In genomic region chr5:68464424-68464823, GRCh38 we compare ENCODE assay signal across 8 cellular contexts.
DNase-seq lines count a peak whose midpoint lies in the region; ATAC-seq and TF ChIP-seq lines count a peak whose summit lies in the region.

No MANE protein-coding gene starts in this region.

- 100% methylated on average over 1 of the region's 4 CpGs; no CpG with 5 or more reads in 1 of the 2 experiments for WGBS in IMR-90 (ENCODE audit: extremely low coverage in 2 of 2, insufficient read length in 1 of 2), 2 experiments

- intact Hi-C loops in IMR-90 (cut with micrococcal nuclease) (no loop called here), head of caudate nucleus (cut with DNase I) (no loop called here)

- H3K27ac Mint-ChIP-seq in chondrocyte (ENCODE audit: unreplicated experiment) = no peak overlapping the region

- no peak overlapping the region for H2AFZ ChIP-seq in IMR-90 (replicated peaks; ENCODE audit: low read length, poor library complexity)

- no peak overlapping the region for H3K4me3 Mint-ChIP-seq in activated T-cell treated with anti-CD3 and anti-CD28 coated beads, Interleukin-2, amount 50 U/mL, for 4 hours
- no peak overlapping the region for H3K4me3 Mint-ChIP-seq in chondrocyte (ENCODE audit: unreplicated experiment)

- no peak overlapping the region for H2AK9ac ChIP-seq in IMR-90 (replicated peaks; ENCODE audit: low read depth, low read length, poor library complexity)

- no peak overlapping the region for H3K27ac ChIP-seq in IMR-90 (ENCODE audit: insufficient read depth, low read length)

- BruUV-seq in IMR-90 (replicated peaks; lab: Mats Ljungman, UMichigan) = no TSS peak

- no peak overlapping the region for H3K4me3 ChIP-seq in IMR-90 (ENCODE audit: insufficient read depth, low read depth, low read length)

- no peak overlapping the region for H4K5ac ChIP-seq in IMR-90 (ENCODE audit: low read depth, low read length)

- H2BK120ac ChIP-seq in IMR-90 (ENCODE audit: low read depth, low read length) = no peak overlapping the region

- H3K36me3 Mint-ChIP-seq in activated T-cell treated with anti-CD3 and anti-CD28 coated beads, Interleukin-2, amount 50 U/mL, for 4 hours (ENCODE audit: insufficient read depth) = no peaks in the 10 kb centered on the region
- no peaks in the 10 kb centered on the region for H3K36me3 Mint-ChIP-seq in chondrocyte (ENCODE audit: low read depth)

- H3K9ac ChIP-seq in IMR-90 (ENCODE audit: low read depth, low read length) = no peak overlapping the region

- no peaks in the 10 kb centered on the region for H3K9me1 ChIP-seq in IMR-90 (ENCODE audit: insufficient read depth, low read length)

- dilution Hi-C loops in IMR-90 (cut with HindIII; ENCODE audit: low sequenced_read_pairs, unreplicated experiment) = no loop called here

- no peak overlapping the region for H3K4ac ChIP-seq in IMR-90 (ENCODE audit: low read depth, low read length)

- no peak overlapping the region for H3K14ac ChIP-seq in IMR-90 (replicated peaks; ENCODE audit: low read depth, low read length)

- no peaks in the 10 kb centered on the region for H3K79me1 ChIP-seq in IMR-90 (ENCODE audit: low read depth in 1 of 2, low read length in 2 of 2)

- TF ChIP-seq CTCF in IMR-90 (conservative IDR thresholded peaks at IDR 0.05; ENCODE audit: low read depth, low read length) (no peak), chondrocyte (IDR thresholded peaks at IDR 0.05) (no peak)

- no peak overlapping the region for H3K23ac ChIP-seq in IMR-90 (ENCODE audit: low read depth, low read length)

- no peaks in the 10 kb centered on the region for H3K27me3 ChIP-seq in IMR-90 (ENCODE audit: control insufficient read depth, insufficient read depth, low read length)

- H3K9me3 ChIP-seq in IMR-90 (ENCODE audit: control insufficient read depth, insufficient read depth, low read length) = no peaks in the 10 kb centered on the region

- CTCF ChIA-PET in IMR-90 (lab: Yijun Ruan, JAX) = no interaction called here

- H3K36me3 ChIP-seq in IMR-90 (ENCODE audit: control insufficient read depth, insufficient read depth, low read length) = no peaks in the 10 kb centered on the region

- no peak overlapping the region for H4K8ac ChIP-seq in IMR-90 (ENCODE audit: low read depth in 2 of 2, low read length in 2 of 2)

- no peak overlapping the region for H3K4me2 ChIP-seq in IMR-90 (ENCODE audit: low read depth, low read length)

- H4K91ac ChIP-seq in IMR-90 (ENCODE audit: insufficient read depth, low read depth, low read length) = no peak overlapping the region

- no peaks in the 10 kb centered on the region for H4K20me1 ChIP-seq in IMR-90 (ENCODE audit: insufficient read depth, low read length)

- in situ Hi-C loops in IMR-90 (cut with MboI; ENCODE audit: low sequenced_read_pairs) = loop anchor here (5.0 kb wide), 1 partner anchor 177 kb away; no protein-coding TSS in a partner anchor

- no peak overlapping the region for H3K56ac ChIP-seq in IMR-90 (ENCODE audit: extremely low read depth, insufficient read depth, low read length)

- no peak overlapping the region for H2BK15ac ChIP-seq in IMR-90 (ENCODE audit: low read depth, low read length)

- DNase-seq in IMR-90 (peak; percentile 36), head of caudate nucleus (no peak), chondrocyte (ENCODE audit: low spot score) (no peak), AG08395 (ENCODE audit: low spot score) (no peak)
- DNase-seq in activated T-cell treated with anti-CD3 and anti-CD28 coated beads, Interleukin-2, amount 50 U/mL, for 4 hours = peak; percentile 36
- peak in 3 of 4 experiments; percentile 16 to 36 (median 24) for DNase-seq in stimulated activated CD4-positive, alpha-beta T cell treated with anti-CD3 and anti-CD28 coated beads, Interleukin-1b, Interleukin-23, amount 100 ng/mL, for 24 hours (ENCODE audit: low read depth in 4 of 4, low spot score in 1 of 4)

- no peak overlapping the region for H3K18ac ChIP-seq in IMR-90 (ENCODE audit: low read depth, low read length)

- H2BK5ac ChIP-seq in IMR-90 (ENCODE audit: low read depth, low read length, poor library complexity, severe bottlenecking) = no peak overlapping the region

- POLR2A ChIA-PET in IMR-90 (lab: Charles Lee; ENCODE audit: unreplicated experiment) = no interaction called here

- H3K4me1 Mint-ChIP-seq in activated T-cell treated with anti-CD3 and anti-CD28 coated beads, Interleukin-2, amount 50 U/mL, for 4 hours (ENCODE audit: low read depth) = peaks cover 3% of the 10 kb centered on the region
- H3K4me1 Mint-ChIP-seq in chondrocyte (ENCODE audit: low read depth) = peaks cover 3% of the 10 kb centered on the region

- TF ChIP-seq POLR2A in IMR-90 (IDR thresholded peaks at IDR 0.05; ENCODE audit: low read depth, low read length) = no peak

- no peaks in the 10 kb centered on the region for H3K9me3 Mint-ChIP-seq in activated T-cell treated with anti-CD3 and anti-CD28 coated beads, Interleukin-2, amount 50 U/mL, for 4 hours
- no peaks in the 10 kb centered on the region for H3K9me3 Mint-ChIP-seq in chondrocyte (ENCODE audit: low read depth)

- no peak overlapping the region for H2BK20ac ChIP-seq in IMR-90 (ENCODE audit: low read depth, low read length)

- no peaks in the 10 kb centered on the region for H3K27me3 Mint-ChIP-seq in activated T-cell treated with anti-CD3 and anti-CD28 coated beads, Interleukin-2, amount 50 U/mL, for 4 hours (ENCODE audit: low read depth)
- no peaks in the 10 kb centered on the region for H3K27me3 Mint-ChIP-seq in chondrocyte (ENCODE audit: low read depth)

- ATAC-seq in GM18858 (IDR thresholded peaks at IDR 0.05; ENCODE audit: unreplicated experiment) (peak; percentile 75), IMR-90 (ENCODE audit: low read depth) (no peak), HG02973 (IDR thresholded peaks at IDR 0.05; ENCODE audit: unreplicated experiment) (no peak)
- ATAC-seq in activated T-cell treated with anti-CD3 and anti-CD28 coated beads, Interleukin-2, amount 50 U/mL, for 4 hours = peak; percentile 88 to 94

- no peak for TF ChIP-seq RAD21 in IMR-90 (IDR thresholded peaks at IDR 0.05; ENCODE audit: low read length)

- no peaks in the 10 kb centered on the region for H3K4me1 ChIP-seq in IMR-90 (ENCODE audit: control insufficient read depth, insufficient read depth, low read length)

- no peak overlapping the region for H2AK5ac ChIP-seq in IMR-90 (ENCODE audit: low read depth, low read length)

TF ChIP-seq in IMR-90, 13 proteins besides CTCF, POLR2A, EP300 and RAD21:
- TF ChIP-seq SMC3 (IDR thresholded peaks at IDR 0.05; ENCODE audit: low read depth, low read length) (no peak), BHLHE40 (IDR thresholded peaks at IDR 0.05; ENCODE audit: low read depth, low read length) (no peak), RFX5 (IDR thresholded peaks at IDR 0.05; ENCODE audit: low read depth, low read length) (no peak), FOS (IDR thresholded peaks at IDR 0.05; ENCODE audit: low read depth, low read length) (no peak), CEBPB (IDR thresholded peaks at IDR 0.05; ENCODE audit: low read depth, low read length) (no peak), MXI1 (IDR thresholded peaks at IDR 0.05; ENCODE audit: borderline replicate concordance, low read depth, low read length) (no peak), RCOR1 (IDR thresholded peaks at IDR 0.05; ENCODE audit: insufficient replicate concordance, low read length) (no peak), MAFK (IDR thresholded peaks at IDR 0.05; ENCODE audit: low read depth, low read length) (no peak), USF2 (IDR thresholded peaks at IDR 0.05; ENCODE audit: low read depth, low read length) (no peak)
- TF ChIP-seq, protein P1, sequence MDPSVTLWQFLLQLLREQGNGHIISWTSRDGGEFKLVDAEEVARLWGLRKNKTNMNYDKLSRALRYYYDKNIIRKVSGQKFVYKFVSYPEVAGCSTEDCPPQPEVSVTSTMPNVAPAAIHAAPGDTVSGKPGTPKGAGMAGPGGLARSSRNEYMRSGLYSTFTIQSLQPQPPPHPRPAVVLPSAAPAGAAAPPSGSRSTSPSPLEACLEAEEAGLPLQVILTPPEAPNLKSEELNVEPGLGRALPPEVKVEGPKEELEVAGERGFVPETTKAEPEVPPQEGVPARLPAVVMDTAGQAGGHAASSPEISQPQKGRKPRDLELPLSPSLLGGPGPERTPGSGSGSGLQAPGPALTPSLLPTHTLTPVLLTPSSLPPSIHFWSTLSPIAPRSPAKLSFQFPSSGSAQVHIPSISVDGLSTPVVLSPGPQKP (IDR thresholded peaks at IDR 0.05; ENCODE audit: borderline replicate concordance, low read depth, low read length) = no peak

Comparison
In these comparisons a context has a peak if more than half of its experiments do, and no peak if none do; other contexts are left out.
1. ATAC-seq: peak in GM18858 (single experiment) and activated T-cell treated with anti-CD3 and anti-CD28 coated beads, Interleukin-2, amount 50 U/mL, for 4 hours (2 of 2); none in IMR-90 (single experiment) and HG02973 (single experiment).
2. DNase-seq: peak in IMR-90 (single experiment), activated T-cell treated with anti-CD3 and anti-CD28 coated beads, Interleukin-2, amount 50 U/mL, for 4 hours (single experiment) and stimulated activated CD4-positive, alpha-beta T cell treated with anti-CD3 and anti-CD28 coated beads, Interleukin-1b, Interleukin-23, amount 100 ng/mL, for 24 hours (3 of 4); none in head of caudate nucleus (0 of 42), chondrocyte (single experiment) and AG08395 (single experiment).